Comparison of ENCODE assay signal across 1 cellular context in the genomic region with DNA sequence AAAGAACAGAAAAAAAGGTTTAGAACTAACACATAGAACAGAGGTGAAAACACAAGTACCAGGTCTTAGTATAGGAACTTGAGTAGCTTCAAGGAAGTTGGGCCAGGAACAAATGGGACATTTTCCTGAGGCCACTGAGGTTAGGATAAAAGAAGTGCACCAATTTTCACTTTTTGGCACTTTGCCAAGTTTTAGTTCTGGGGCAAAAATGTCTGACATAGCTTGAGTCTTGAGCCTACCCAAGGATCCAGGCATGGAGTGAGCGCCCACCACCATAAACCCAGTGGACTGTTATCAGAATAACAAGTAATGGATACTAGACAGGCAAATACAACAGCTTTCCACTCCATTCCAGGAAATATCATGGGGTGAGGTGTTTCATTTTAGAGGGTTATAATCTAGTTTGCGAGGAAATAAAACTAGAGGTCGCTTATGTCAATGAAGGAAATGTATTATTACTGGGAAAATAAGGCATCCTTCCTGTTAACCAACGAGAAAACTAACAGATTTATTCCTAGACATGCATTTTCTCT.
A peak's percentile ranks its signal among the peaks of the same experiment; 100 is the strongest.
TF ChIP-seq lines count a peak whose summit lies in the region.

No MANE protein-coding gene starts in this region.

TF ChIP-seq in HEK293, 187 proteins besides CTCF, POLR2A, EP300 and RAD21 (continued from another document and continues in another):
- TF ChIP-seq ZNF529 (tag by site-specific recombination; IDR thresholded peaks at IDR 0.05; ENCODE audit: insufficient replicate concordance) (peak; percentile 84), YY2 (tag by site-specific recombination; IDR thresholded peaks at IDR 0.05) (no peak), OSR2 (tag by site-specific recombination; IDR thresholded peaks at IDR 0.05) (no peak), ZNF670 (tag by site-specific recombination; IDR thresholded peaks at IDR 0.05; ENCODE audit: low read depth) (no peak), ZNF561 (tag by site-specific recombination; IDR thresholded peaks at IDR 0.05; ENCODE audit: borderline replicate concordance) (peak; percentile 95), GLI4 (tag by site-specific recombination; IDR thresholded peaks at IDR 0.05) (no peak), WT1 (tag by site-specific recombination; IDR thresholded peaks at IDR 0.05) (no peak), GFI1B (tag by site-specific recombination; IDR thresholded peaks at IDR 0.05) (no peak), MYNN (tag by site-specific recombination; IDR thresholded peaks at IDR 0.05; ENCODE audit: borderline replicate concordance) (no peak), ZNF621 (tag by site-specific recombination; IDR thresholded peaks at IDR 0.05) (0 out of 2 replicates have a peak, but pooled peaks have one; percentile 61), ZNF404 (tag by site-specific recombination; IDR thresholded peaks at IDR 0.05) (no peak), ZNF16 (tag by site-specific recombination; IDR thresholded peaks at IDR 0.05; ENCODE audit: low read depth) (no peak), IKZF3 (tag by site-specific recombination; IDR thresholded peaks at IDR 0.05) (no peak), ZNF76 (tag by site-specific recombination; IDR thresholded peaks at IDR 0.05; ENCODE audit: borderline replicate concordance, low read depth) (no peak), ZIC2 (tag by site-specific recombination; IDR thresholded peaks at IDR 0.05) (no peak), ZNF518A (tag by site-specific recombination; conservative IDR thresholded peaks at IDR 0.05; ENCODE audit: low read depth) (no peak), ZNF792 (tag by site-specific recombination; IDR thresholded peaks at IDR 0.05) (no peak), ZNF341 (tag by site-specific recombination; IDR thresholded peaks at IDR 0.05; ENCODE audit: low read depth) (no peak), ZNF423 (tag by site-specific recombination; IDR thresholded peaks at IDR 0.05) (no peak), ZNF830 (tag by site-specific recombination; IDR thresholded peaks at IDR 0.05; ENCODE audit: low read depth) (peak; percentile 99), ZNF530 (tag by site-specific recombination; IDR thresholded peaks at IDR 0.05; ENCODE audit: low read depth) (no peak), ZNF174 (tag by site-specific recombination; IDR thresholded peaks at IDR 0.05) (peak; percentile 97), ZNF335 (tag by site-specific recombination; conservative IDR thresholded peaks at IDR 0.05) (no peak), BCL11A (tag by site-specific recombination; IDR thresholded peaks at IDR 0.05; ENCODE audit: low read depth) (no peak), ZNF654 (tag by site-specific recombination; IDR thresholded peaks at IDR 0.05; ENCODE audit: low read depth) (no peak), BCL11B (tag by site-specific recombination; IDR thresholded peaks at IDR 0.05; ENCODE audit: low read depth) (no peak), ZNF391 (tag by site-specific recombination; IDR thresholded peaks at IDR 0.05; ENCODE audit: borderline replicate concordance, low read depth) (no peak), ZNF416 (tag by site-specific recombination; IDR thresholded peaks at IDR 0.05) (no peak), ZNF768 (tag by site-specific recombination; IDR thresholded peaks at IDR 0.05) (peak; percentile 35; the same call in 1 of the 2 replicates), KLF1 (tag by site-specific recombination; IDR thresholded peaks at IDR 0.05) (no peak), BCL6B (tag by site-specific recombination; IDR thresholded peaks at IDR 0.05) (peak; percentile 74), ZNF610 (tag by site-specific recombination; IDR thresholded peaks at IDR 0.05; ENCODE audit: borderline replicate concordance) (peak; percentile 63; the same call in 1 of the 2 replicates), ZBTB1 (tag by site-specific recombination; IDR thresholded peaks at IDR 0.05) (no peak), ZFHX2 (tag by site-specific recombination; conservative IDR thresholded peaks at IDR 0.05) (no peak), MZF1 (tag by site-specific recombination; IDR thresholded peaks at IDR 0.05; ENCODE audit: borderline replicate concordance) (no peak; the same call in 1 of the 2 replicates)
- TF ChIP-seq, protein P1, sequence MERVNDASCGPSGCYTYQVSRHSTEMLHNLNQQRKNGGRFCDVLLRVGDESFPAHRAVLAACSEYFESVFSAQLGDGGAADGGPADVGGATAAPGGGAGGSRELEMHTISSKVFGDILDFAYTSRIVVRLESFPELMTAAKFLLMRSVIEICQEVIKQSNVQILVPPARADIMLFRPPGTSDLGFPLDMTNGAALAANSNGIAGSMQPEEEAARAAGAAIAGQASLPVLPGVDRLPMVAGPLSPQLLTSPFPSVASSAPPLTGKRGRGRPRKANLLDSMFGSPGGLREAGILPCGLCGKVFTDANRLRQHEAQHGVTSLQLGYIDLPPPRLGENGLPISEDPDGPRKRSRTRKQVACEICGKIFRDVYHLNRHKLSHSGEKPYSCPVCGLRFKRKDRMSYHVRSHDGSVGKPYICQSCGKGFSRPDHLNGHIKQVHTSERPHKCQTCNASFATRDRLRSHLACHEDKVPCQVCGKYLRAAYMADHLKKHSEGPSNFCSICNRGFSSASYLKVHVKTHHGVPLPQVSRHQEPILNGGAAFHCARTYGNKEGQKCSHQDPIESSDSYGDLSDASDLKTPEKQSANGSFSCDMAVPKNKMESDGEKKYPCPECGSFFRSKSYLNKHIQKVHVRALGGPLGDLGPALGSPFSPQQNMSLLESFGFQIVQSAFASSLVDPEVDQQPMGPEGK (tag by site-specific recombination; IDR thresholded peaks at IDR 0.05): no peak
- TF ChIP-seq, protein P2, sequence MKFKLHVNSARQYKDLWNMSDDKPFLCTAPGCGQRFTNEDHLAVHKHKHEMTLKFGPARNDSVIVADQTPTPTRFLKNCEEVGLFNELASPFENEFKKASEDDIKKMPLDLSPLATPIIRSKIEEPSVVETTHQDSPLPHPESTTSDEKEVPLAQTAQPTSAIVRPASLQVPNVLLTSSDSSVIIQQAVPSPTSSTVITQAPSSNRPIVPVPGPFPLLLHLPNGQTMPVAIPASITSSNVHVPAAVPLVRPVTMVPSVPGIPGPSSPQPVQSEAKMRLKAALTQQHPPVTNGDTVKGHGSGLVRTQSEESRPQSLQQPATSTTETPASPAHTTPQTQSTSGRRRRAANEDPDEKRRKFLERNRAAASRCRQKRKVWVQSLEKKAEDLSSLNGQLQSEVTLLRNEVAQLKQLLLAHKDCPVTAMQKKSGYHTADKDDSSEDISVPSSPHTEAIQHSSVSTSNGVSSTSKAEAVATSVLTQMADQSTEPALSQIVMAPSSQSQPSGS (tag by site-specific recombination; IDR thresholded peaks at IDR 0.05; ENCODE audit: low read depth): no peak
- TF ChIP-seq, protein P3, sequence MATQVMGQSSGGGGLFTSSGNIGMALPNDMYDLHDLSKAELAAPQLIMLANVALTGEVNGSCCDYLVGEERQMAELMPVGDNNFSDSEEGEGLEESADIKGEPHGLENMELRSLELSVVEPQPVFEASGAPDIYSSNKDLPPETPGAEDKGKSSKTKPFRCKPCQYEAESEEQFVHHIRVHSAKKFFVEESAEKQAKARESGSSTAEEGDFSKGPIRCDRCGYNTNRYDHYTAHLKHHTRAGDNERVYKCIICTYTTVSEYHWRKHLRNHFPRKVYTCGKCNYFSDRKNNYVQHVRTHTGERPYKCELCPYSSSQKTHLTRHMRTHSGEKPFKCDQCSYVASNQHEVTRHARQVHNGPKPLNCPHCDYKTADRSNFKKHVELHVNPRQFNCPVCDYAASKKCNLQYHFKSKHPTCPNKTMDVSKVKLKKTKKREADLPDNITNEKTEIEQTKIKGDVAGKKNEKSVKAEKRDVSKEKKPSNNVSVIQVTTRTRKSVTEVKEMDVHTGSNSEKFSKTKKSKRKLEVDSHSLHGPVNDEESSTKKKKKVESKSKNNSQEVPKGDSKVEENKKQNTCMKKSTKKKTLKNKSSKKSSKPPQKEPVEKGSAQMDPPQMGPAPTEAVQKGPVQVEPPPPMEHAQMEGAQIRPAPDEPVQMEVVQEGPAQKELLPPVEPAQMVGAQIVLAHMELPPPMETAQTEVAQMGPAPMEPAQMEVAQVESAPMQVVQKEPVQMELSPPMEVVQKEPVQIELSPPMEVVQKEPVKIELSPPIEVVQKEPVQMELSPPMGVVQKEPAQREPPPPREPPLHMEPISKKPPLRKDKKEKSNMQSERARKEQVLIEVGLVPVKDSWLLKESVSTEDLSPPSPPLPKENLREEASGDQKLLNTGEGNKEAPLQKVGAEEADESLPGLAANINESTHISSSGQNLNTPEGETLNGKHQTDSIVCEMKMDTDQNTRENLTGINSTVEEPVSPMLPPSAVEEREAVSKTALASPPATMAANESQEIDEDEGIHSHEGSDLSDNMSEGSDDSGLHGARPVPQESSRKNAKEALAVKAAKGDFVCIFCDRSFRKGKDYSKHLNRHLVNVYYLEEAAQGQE (tag by site-specific recombination; IDR thresholded peaks at IDR 0.05): no peak
- TF ChIP-seq, protein P4, sequence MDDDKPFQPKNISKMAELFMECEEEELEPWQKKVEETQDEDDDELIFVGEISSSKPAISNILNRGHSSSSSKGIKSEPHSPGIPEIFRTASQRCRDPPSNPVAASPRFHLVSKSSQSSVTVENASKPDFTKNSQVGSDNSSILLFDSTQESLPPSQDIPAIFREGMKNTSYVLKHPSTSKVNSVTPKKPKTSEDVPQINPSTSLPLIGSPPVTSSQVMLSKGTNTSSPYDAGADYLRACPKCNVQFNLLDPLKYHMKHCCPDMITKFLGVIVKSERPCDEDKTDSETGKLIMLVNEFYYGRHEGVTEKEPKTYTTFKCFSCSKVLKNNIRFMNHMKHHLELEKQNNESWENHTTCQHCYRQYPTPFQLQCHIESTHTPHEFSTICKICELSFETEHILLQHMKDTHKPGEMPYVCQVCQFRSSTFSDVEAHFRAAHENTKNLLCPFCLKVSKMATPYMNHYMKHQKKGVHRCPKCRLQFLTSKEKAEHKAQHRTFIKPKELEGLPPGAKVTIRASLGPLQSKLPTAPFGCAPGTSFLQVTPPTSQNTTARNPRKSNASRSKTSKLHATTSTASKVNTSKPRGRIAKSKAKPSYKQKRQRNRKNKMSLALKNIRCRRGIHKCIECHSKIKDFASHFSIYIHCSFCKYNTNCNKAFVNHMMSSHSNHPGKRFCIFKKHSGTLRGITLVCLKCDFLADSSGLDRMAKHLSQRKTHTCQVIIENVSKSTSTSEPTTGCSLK (tag by site-specific recombination; IDR thresholded peaks at IDR 0.05): no peak
- TF ChIP-seq, protein P5, sequence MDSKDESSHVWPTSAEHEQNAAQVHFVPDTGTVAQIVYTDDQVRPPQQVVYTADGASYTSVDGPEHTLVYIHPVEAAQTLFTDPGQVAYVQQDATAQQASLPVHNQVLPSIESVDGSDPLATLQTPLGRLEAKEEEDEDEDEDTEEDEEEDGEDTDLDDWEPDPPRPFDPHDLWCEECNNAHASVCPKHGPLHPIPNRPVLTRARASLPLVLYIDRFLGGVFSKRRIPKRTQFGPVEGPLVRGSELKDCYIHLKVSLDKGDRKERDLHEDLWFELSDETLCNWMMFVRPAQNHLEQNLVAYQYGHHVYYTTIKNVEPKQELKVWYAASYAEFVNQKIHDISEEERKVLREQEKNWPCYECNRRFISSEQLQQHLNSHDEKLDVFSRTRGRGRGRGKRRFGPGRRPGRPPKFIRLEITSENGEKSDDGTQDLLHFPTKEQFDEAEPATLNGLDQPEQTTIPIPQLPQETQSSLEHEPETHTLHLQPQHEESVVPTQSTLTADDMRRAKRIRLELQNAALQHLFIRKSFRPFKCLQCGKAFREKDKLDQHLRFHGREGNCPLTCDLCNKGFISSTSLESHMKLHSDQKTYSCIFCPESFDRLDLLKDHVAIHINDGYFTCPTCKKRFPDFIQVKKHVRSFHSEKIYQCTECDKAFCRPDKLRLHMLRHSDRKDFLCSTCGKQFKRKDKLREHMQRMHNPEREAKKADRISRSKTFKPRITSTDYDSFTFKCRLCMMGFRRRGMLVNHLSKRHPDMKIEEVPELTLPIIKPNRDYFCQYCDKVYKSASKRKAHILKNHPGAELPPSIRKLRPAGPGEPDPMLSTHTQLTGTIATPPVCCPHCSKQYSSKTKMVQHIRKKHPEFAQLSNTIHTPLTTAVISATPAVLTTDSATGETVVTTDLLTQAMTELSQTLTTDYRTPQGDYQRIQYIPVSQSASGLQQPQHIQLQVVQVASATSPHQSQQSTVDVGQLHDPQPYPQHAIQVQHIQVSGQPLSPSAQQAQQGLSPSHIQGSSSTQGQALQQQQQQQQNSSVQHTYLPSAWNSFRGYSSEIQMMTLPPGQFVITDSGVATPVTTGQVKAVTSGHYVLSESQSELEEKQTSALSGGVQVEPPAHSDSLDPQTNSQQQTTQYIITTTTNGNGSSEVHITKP (tag by site-specific recombination; IDR thresholded peaks at IDR 0.05): no peak
